Comparison of ENCODE assay signal across 1 cellular context in genomic region chr21:42973991-42974831, GRCh38.
A peak's percentile ranks its signal among the peaks of the same experiment; 100 is the strongest.
TF ChIP-seq lines count a peak whose summit lies in the region.

TSS of gene PKNOX1 (plus strand) at chr21:42974562. CDS start at chr21:43004382, 29,820 bp downstream.

TF ChIP-seq in HEK293, 187 proteins besides CTCF, POLR2A, EP300 and RAD21 (continued from another document and continues in another):
- TF ChIP-seq ZBTB10 (tag by site-specific recombination; IDR thresholded peaks at IDR 0.05) (no peak), ZNF48 (tag by site-specific recombination; IDR thresholded peaks at IDR 0.05) (no peak), ZNF76 (tag by site-specific recombination; IDR thresholded peaks at IDR 0.05; ENCODE audit: borderline replicate concordance, low read depth) (peak; percentile 47; the same call in 1 of the 2 replicates), ZNF362 (tag by site-specific recombination; IDR thresholded peaks at IDR 0.05) (no peak), OSR2 (tag by site-specific recombination; IDR thresholded peaks at IDR 0.05) (peak; percentile 50; the same call in 1 of the 2 replicates), KLF9 (tag by site-specific recombination; IDR thresholded peaks at IDR 0.05; ENCODE audit: low read depth) (peak; percentile 93), ZNF239 (tag by site-specific recombination; IDR thresholded peaks at IDR 0.05) (no peak), ZNF341 (tag by site-specific recombination; IDR thresholded peaks at IDR 0.05; ENCODE audit: low read depth) (peak; percentile 74), ZNF488 (tag by site-specific recombination; IDR thresholded peaks at IDR 0.05) (no peak), ZNF510 (tag by site-specific recombination; IDR thresholded peaks at IDR 0.05; ENCODE audit: insufficient replicate concordance) (no peak), ZNF174 (tag by site-specific recombination; IDR thresholded peaks at IDR 0.05) (no peak), ZNF837 (tag by site-specific recombination; IDR thresholded peaks at IDR 0.05) (no peak), ZNF707 (tag by site-specific recombination; IDR thresholded peaks at IDR 0.05) (no peak), ZNF26 (tag by site-specific recombination; IDR thresholded peaks at IDR 0.05) (no peak), ZNF169 (tag by site-specific recombination; IDR thresholded peaks at IDR 0.05) (no peak), ZNF785 (tag by site-specific recombination; IDR thresholded peaks at IDR 0.05) (peak; percentile 88), ZNF501 (tag by site-specific recombination; IDR thresholded peaks at IDR 0.05) (no peak), ZNF626 (tag by site-specific recombination; IDR thresholded peaks at IDR 0.05) (no peak), ZNF701 (tag by site-specific recombination; IDR thresholded peaks at IDR 0.05) (no peak), ZNF18 (tag by site-specific recombination; IDR thresholded peaks at IDR 0.05) (peak; percentile 18; the same call in 1 of the 2 replicates), GFI1B (tag by site-specific recombination; IDR thresholded peaks at IDR 0.05) (no peak), REST (tag by site-specific recombination; IDR thresholded peaks at IDR 0.05) (0 out of 2 replicates have a peak, but pooled peaks have one; percentile 1), ZNF248 (tag by site-specific recombination; IDR thresholded peaks at IDR 0.05) (no peak), ZNF404 (tag by site-specific recombination; IDR thresholded peaks at IDR 0.05) (no peak), ZNF302 (tag by site-specific recombination; IDR thresholded peaks at IDR 0.05; ENCODE audit: low read depth) (no peak), ZNF394 (tag by site-specific recombination; IDR thresholded peaks at IDR 0.05; ENCODE audit: borderline replicate concordance) (peak; percentile 88), GLIS2 (tag by site-specific recombination; IDR thresholded peaks at IDR 0.05) (peak; percentile 93), PRDM1 (tag by site-specific recombination; IDR thresholded peaks at IDR 0.05) (no peak), ZNF600 (tag by site-specific recombination; IDR thresholded peaks at IDR 0.05) (peak; percentile 75), PATZ1 (tag by site-specific recombination; IDR thresholded peaks at IDR 0.05) (peak; percentile 96), ZSCAN18 (tag by site-specific recombination; IDR thresholded peaks at IDR 0.05) (no peak), ZNF747 (tag by site-specific recombination; IDR thresholded peaks at IDR 0.05) (no peak), ZBTB1 (tag by site-specific recombination; IDR thresholded peaks at IDR 0.05) (no peak), ZNF549 (tag by site-specific recombination; IDR thresholded peaks at IDR 0.05) (no peak), ZFP37 (tag by site-specific recombination; IDR thresholded peaks at IDR 0.05) (no peak), ZEB2 (tag by site-specific recombination; IDR thresholded peaks at IDR 0.05) (peak; percentile 92), SALL2 (tag by site-specific recombination; IDR thresholded peaks at IDR 0.05; ENCODE audit: borderline replicate concordance) (no peak), TCF7L2 (IDR thresholded peaks at IDR 0.05; ENCODE audit: borderline replicate concordance, low read depth, low read length) (no peak), ZNF776 (tag by site-specific recombination; IDR thresholded peaks at IDR 0.05; ENCODE audit: borderline replicate concordance) (no peak), ZNF266 (tag by site-specific recombination; IDR thresholded peaks at IDR 0.05; ENCODE audit: low read depth) (no peak), ZNF202 (tag by site-specific recombination; IDR thresholded peaks at IDR 0.05; ENCODE audit: borderline replicate concordance) (no peak), ZNF555 (tag by site-specific recombination; conservative IDR thresholded peaks at IDR 0.05) (no peak), ZNF843 (tag by site-specific recombination; IDR thresholded peaks at IDR 0.05) (no peak), REPIN1 (tag by site-specific recombination; IDR thresholded peaks at IDR 0.05; ENCODE audit: low read depth) (peak; percentile 85; the same call in 1 of the 2 replicates), ZNF560 (tag by site-specific recombination; IDR thresholded peaks at IDR 0.05; ENCODE audit: borderline replicate concordance) (no peak), SP3 (tag by site-specific recombination; IDR thresholded peaks at IDR 0.05) (peak; percentile 98), ZNF132 (tag by site-specific recombination; IDR thresholded peaks at IDR 0.05; ENCODE audit: borderline replicate concordance) (no peak), ZNF596 (tag by site-specific recombination; IDR thresholded peaks at IDR 0.05) (no peak), ZNF324 (tag by site-specific recombination; IDR thresholded peaks at IDR 0.05) (peak; percentile 97), ZNF645 (tag by site-specific recombination; IDR thresholded peaks at IDR 0.05) (no peak), ZNF391 (tag by site-specific recombination; IDR thresholded peaks at IDR 0.05; ENCODE audit: borderline replicate concordance, low read depth) (peak; percentile 78; the same call in 1 of the 2 replicates)
